ENCODE assay signal across 21 cellular contexts in genomic region chr5:153818626-153819025, GRCh38.
"Had no signal": no experiment of that assay in that cellular context is flagged by ENCODE, and none has a peak within 500 bp of the region (broad histone marks: within the 10 kb centered on the region; RNA-seq: fewer than 3 reads in every experiment).

No MANE protein-coding gene starts in this region.

- H3K4me1 ChIP-seq: ascending aorta, esophagus squamous epithelium, lower lobe of right lung, prostate gland, tibial artery had no signal

- H3K27me3 Mint-ChIP-seq: activated CD4-positive, alpha-beta memory T cell treated with anti-CD3 and anti-CD28 coated beads for 36 hours; activated CD4-positive, alpha-beta T cell treated with anti-CD3 and anti-CD28 coated beads for 36 hours; activated CD8-positive, alpha-beta memory T cell treated with anti-CD3 and anti-CD28 coated beads, Interleukin-2, amount 10 ng/mL, durations not matched to agents 7 days and 5 days had no signal

- H3K4me3 Mint-ChIP-seq: activated CD4-positive, alpha-beta memory T cell treated with anti-CD3 and anti-CD28 coated beads for 36 hours; activated CD4-positive, alpha-beta T cell treated with anti-CD3 and anti-CD28 coated beads for 36 hours; activated CD8-positive, alpha-beta memory T cell treated with anti-CD3 and anti-CD28 coated beads, Interleukin-2, amount 10 ng/mL, durations not matched to agents 7 days and 5 days; activated naive CD4-positive, alpha-beta T cell treated with anti-CD3 and anti-CD28 coated beads for 36 hours; activated naive CD8-positive, alpha-beta T cell treated with anti-CD3 and anti-CD28 coated beads, Interleukin-2, amount 50 U/mL, for 24 hours; immature natural killer cell; neural crest cell had no signal

- H3K36me3 Mint-ChIP-seq: activated CD4-positive, alpha-beta memory T cell treated with anti-CD3 and anti-CD28 coated beads for 36 hours; activated CD8-positive, alpha-beta memory T cell treated with anti-CD3 and anti-CD28 coated beads, Interleukin-2, amount 10 ng/mL, durations not matched to agents 7 days and 5 days; immature natural killer cell had no signal

- H3K9me3 ChIP-seq: ascending aorta, esophagus squamous epithelium, lower lobe of right lung, prostate gland, tibial artery had no signal

- H3K27ac Mint-ChIP-seq: activated CD4-positive, alpha-beta memory T cell treated with anti-CD3 and anti-CD28 coated beads for 36 hours; activated CD4-positive, alpha-beta T cell treated with anti-CD3 and anti-CD28 coated beads for 36 hours; activated CD8-positive, alpha-beta memory T cell treated with anti-CD3 and anti-CD28 coated beads, Interleukin-2, amount 10 ng/mL, durations not matched to agents 7 days and 5 days; activated naive CD4-positive, alpha-beta T cell treated with anti-CD3 and anti-CD28 coated beads for 36 hours; activated naive CD8-positive, alpha-beta T cell treated with anti-CD3 and anti-CD28 coated beads, Interleukin-2, amount 50 U/mL, for 24 hours; activated T-helper 2 cell treated with anti-CD3 and anti-CD28 coated beads, Interferon-gamma antibody, Interleukin-2, Interleukin-4, amounts not matched to agents 10 μg/mL and 5 μg/mL and 100 μg/mL, durations not matched to agents 14 hours and 24 hours and 36 hours; immature natural killer cell had no signal

- H3K9me3 Mint-ChIP-seq: activated CD4-positive, alpha-beta memory T cell treated with anti-CD3 and anti-CD28 coated beads for 36 hours; activated naive CD4-positive, alpha-beta T cell treated with anti-CD3 and anti-CD28 coated beads for 36 hours; activated naive CD8-positive, alpha-beta T cell treated with anti-CD3 and anti-CD28 coated beads, Interleukin-2, amount 50 U/mL, for 24 hours; activated T-helper 2 cell treated with anti-CD3 and anti-CD28 coated beads, Interferon-gamma antibody, Interleukin-2, Interleukin-4, amounts not matched to agents 10 μg/mL and 5 μg/mL and 100 μg/mL, durations not matched to agents 14 hours and 24 hours and 36 hours; neural crest cell had no signal

- H3K36me3 ChIP-seq: ascending aorta, cardiac muscle cell, esophagus squamous epithelium, lower lobe of right lung, prostate gland, tibial artery had no signal

- DNase-seq: activated CD4-positive, alpha-beta memory T cell treated with anti-CD3 and anti-CD28 coated beads for 36 hours; activated CD4-positive, alpha-beta T cell treated with anti-CD3 and anti-CD28 coated beads for 36 hours; activated CD8-positive, alpha-beta memory T cell treated with anti-CD3 and anti-CD28 coated beads, Interleukin-2, amount 10 ng/mL, durations not matched to agents 7 days and 5 days; activated naive CD4-positive, alpha-beta T cell treated with anti-CD3 and anti-CD28 coated beads for 36 hours; activated naive CD8-positive, alpha-beta T cell treated with anti-CD3 and anti-CD28 coated beads, Interleukin-2, amount 50 U/mL, for 24 hours; activated T-cell treated with anti-CD3 and anti-CD28 coated beads, Interleukin-2, amount 50 U/mL, for 1 hour; esophagus squamous epithelium; head of caudate nucleus; immature natural killer cell; lower lobe of right lung; midbrain; right cardiac atrium; small intestine; stimulated activated CD4-positive, alpha-beta T cell treated with anti-CD3 and anti-CD28 coated beads, Interleukin-4, amount 100 ng/mL, for 24 hours; stimulated activated naive CD4-positive, alpha-beta T cell; tibial artery had no signal

- H3K27me3 ChIP-seq: ascending aorta, esophagus squamous epithelium, tibial artery had no signal

- H3K4me1 Mint-ChIP-seq: activated CD4-positive, alpha-beta T cell treated with anti-CD3 and anti-CD28 coated beads for 36 hours; activated CD8-positive, alpha-beta memory T cell treated with anti-CD3 and anti-CD28 coated beads, Interleukin-2, amount 10 ng/mL, durations not matched to agents 7 days and 5 days; activated naive CD8-positive, alpha-beta T cell treated with anti-CD3 and anti-CD28 coated beads, Interleukin-2, amount 50 U/mL, for 24 hours; immature natural killer cell; neural crest cell had no signal

- H3K4me3 ChIP-seq: ascending aorta, cardiac muscle cell, esophagus squamous epithelium, lower lobe of right lung, prostate gland, tibial artery had no signal

- H3K27ac ChIP-seq: ascending aorta, cardiac muscle cell, esophagus squamous epithelium, lower lobe of right lung, prostate gland, tibial artery had no signal
